ENCODE assay signal across 10 cellular contexts in the genomic region with DNA sequence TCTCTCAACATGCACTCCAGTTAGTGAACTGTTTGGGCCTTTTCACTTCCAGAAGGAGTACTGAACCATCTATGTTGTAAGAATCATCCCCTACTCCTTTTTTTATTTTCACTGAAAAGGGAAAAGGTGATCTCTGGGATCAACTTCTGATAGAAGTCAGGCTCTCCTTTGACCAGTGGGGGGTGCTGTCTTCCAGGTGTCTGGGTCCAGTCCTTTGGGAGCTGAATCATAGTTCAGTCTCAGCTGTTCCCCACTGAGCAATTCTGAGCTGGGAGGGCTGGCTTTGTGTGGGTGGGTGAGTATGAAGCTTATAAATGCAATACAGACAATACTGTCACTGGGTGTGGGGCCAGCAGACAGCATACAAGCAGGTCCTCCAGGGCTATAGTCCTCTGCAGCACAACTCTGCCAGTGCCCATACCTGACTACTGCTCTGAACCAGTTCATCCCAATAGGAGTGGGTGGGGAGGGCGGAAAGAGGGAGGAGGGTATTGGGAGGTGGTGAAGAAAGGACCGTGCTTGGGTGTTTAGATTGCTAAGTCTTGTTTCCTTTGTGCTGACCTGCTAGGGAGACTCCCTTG. TPM values are rescaled to one million over a fixed set of nuclear protein-coding genes. Genes with fewer than 3 reads are reported as not detected.
A peak's percentile ranks its signal among the peaks of the same experiment; 100 is the strongest.
DNase-seq lines count a peak whose midpoint lies in the region; ATAC-seq and TF ChIP-seq lines count a peak whose summit lies in the region.
"Had no signal": no experiment of that assay in that cellular context is flagged by ENCODE, and none has a peak within 500 bp of the region (broad histone marks: within the 10 kb centered on the region; RNA-seq: fewer than 3 reads in every experiment).

No MANE protein-coding gene starts in this region.

- H3K9me3 ChIP-seq in MM.1S (replicated peaks; ENCODE audit: insufficient read depth, low read length), result no peaks in the 10 kb centered on the region
- H3K9me3 ChIP-seq: BLaER1 had no signal

- no peaks in the 10 kb centered on the region for H3K9me3 Mint-ChIP-seq in natural killer cell

- H3F3A ChIP-seq in MM.1S (ENCODE audit: insufficient read depth, low read length), result no peaks in the 10 kb centered on the region

- peaks cover 0 to 15% of the 10 kb centered on the region in 2 donors for H3K4me1 Mint-ChIP-seq in natural killer cell

- no peaks in the 10 kb centered on the region for H3K36me3 Mint-ChIP-seq in natural killer cell

- no peaks in the 10 kb centered on the region for H3K79me2 ChIP-seq in MM.1S (ENCODE audit: low read length)

- H3K4me3 ChIP-seq in MM.1S (ENCODE audit: low read length), result no peak overlapping the region
- H3K4me3 ChIP-seq: BLaER1 had no signal

- no peak overlapping the region for H3K4me2 ChIP-seq in MM.1S (ENCODE audit: low read depth, low read length)
- H3K4me2 ChIP-seq: BLaER1 had no signal

- no peak overlapping the region for H3K9ac ChIP-seq in MM.1S (ENCODE audit: low read length)
- H3K9ac ChIP-seq: BLaER1 had no signal

- intact Hi-C loops in natural killer cell (cut with micrococcal nuclease), result loop anchor here (1.0 kb wide), 1 partner anchor 331 kb away; no protein-coding TSS in a partner anchor

- ATAC-seq in natural killer cell (peak in 1 of 3 donors; percentile 29), HG02938 (IDR thresholded peaks at IDR 0.05; ENCODE audit: unreplicated experiment) (no peak)

- H3K27ac Mint-ChIP-seq in natural killer cell, result no peak overlapping the region
- H3K27ac Mint-ChIP-seq: activated naive CD8-positive, alpha-beta T cell had no signal

- TF ChIP-seq CTCF in MM.1S (IDR thresholded peaks at IDR 0.05; ENCODE audit: low read length), result peak; percentile 48
- peak; percentile 20 for TF ChIP-seq CTCF in natural killer cell (IDR thresholded peaks at IDR 0.05)

- no peaks in the 10 kb centered on the region for H3K9me2 ChIP-seq in MM.1S (replicated peaks; ENCODE audit: insufficient read depth, low read length)

- H3K36me3 ChIP-seq in MM.1S (replicated peaks; ENCODE audit: insufficient read depth, low read length), result no peaks in the 10 kb centered on the region
- H3K36me3 ChIP-seq: BLaER1 had no signal

- no peak overlapping the region for H2AFZ ChIP-seq in MM.1S (ENCODE audit: low read length)

- no peaks in the 10 kb centered on the region for H3K27me3 ChIP-seq in MM.1S (replicated peaks; ENCODE audit: insufficient read depth, low read length)
- H3K27me3 ChIP-seq: BLaER1 had no signal

- H3K27ac ChIP-seq in MM.1S (ENCODE audit: low read length) (no peak overlapping the region), temporal lobe (ENCODE audit: low read depth, low read length) (peak overlapping the region; percentile 73)
- H3K27ac ChIP-seq: BLaER1 had no signal

- H4K20me1 ChIP-seq in MM.1S (ENCODE audit: insufficient read depth, low read length), result no peaks in the 10 kb centered on the region
- H4K20me1 ChIP-seq: BLaER1 had no signal

- H3K4me1 ChIP-seq in MM.1S (ENCODE audit: low read length), result no peaks in the 10 kb centered on the region
- H3K4me1 ChIP-seq: BLaER1 had no signal

- peaks cover 8 to 11% of the 10 kb centered on the region in 2 donors for H3K27me3 Mint-ChIP-seq in natural killer cell (ENCODE audit: low read depth in 2 of 2)
- H3K27me3 Mint-ChIP-seq: activated naive CD8-positive, alpha-beta T cell had no signal

- DNase-seq in NCI-H1092 treated with DMSO at 0.1 percent for 48 hours (lab: John Stamatoyannopoulos, UW), result peak; percentile 4
- DNase-seq in NCI-H1092 (lab: John Stamatoyannopoulos, UW), result no peak
- no peak for DNase-seq in MM.1S
- peak; percentile 87 for DNase-seq in activated CD4-positive, alpha-beta T cell treated with anti-CD3 and anti-CD28 coated beads for 48 hours
- peak; percentile 10 for DNase-seq in effector CD4-positive, alpha-beta T cell
- DNase-seq in natural killer cell, result no peak

- H3K4me3 Mint-ChIP-seq in natural killer cell, result no peak overlapping the region
- H3K4me3 Mint-ChIP-seq: activated naive CD8-positive, alpha-beta T cell had no signal

RNA-seq across cellular contexts. Expression of gene SARS1, which starts 12.5 kb away (rescaled TPM):
- total RNA-seq in natural killer cell (100 to 1,000 TPM in 2 of 3 donors, 10 to 100 TPM in 1; 95.6 to 122 (median 106) TPM), temporal lobe (109 TPM)

RNA-seq across cellular contexts. Expression of gene CELSR2, which starts 48.1 kb away (rescaled TPM):
- total RNA-seq in natural killer cell, result 1 to 10 TPM; 7.1 to 9.7 (median 7.4) TPM
- total RNA-seq in temporal lobe, result 46.5 TPM

Comparison
In these comparisons a context has a peak if more than half of its experiments do, and no peak if none do; other contexts are left out.
1. DNase-seq: peak in NCI-H1092 treated with DMSO at 0.1 percent for 48 hours (single experiment), activated CD4-positive, alpha-beta T cell treated with anti-CD3 and anti-CD28 coated beads for 48 hours (single experiment) and effector CD4-positive, alpha-beta T cell (single experiment); none in NCI-H1092 (single experiment), MM.1S (single experiment) and natural killer cell (single experiment).